8 cellular contexts compared by ENCODE assay signal in the genomic region with DNA sequence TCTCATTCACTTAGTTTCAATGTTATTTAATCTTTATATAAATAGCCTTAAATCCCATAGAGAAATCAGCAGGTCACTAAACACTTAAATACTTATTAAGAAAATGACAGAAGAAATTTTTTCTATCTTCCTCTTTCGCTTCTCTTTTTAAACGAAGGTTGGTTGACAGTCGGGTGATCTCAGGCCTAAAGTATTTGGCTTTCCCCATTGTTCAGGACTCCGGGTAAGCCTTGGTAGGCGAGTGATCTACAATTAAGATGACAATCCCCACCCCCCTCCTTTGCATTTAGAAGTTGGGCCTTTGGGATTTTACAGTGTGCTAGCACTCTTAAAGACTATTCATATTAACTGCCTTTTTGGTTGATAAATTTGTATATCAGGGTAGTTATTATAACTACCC. TPM values are rescaled to one million over a fixed set of nuclear protein-coding genes. Genes with fewer than 3 reads are reported as not detected.
A peak's percentile ranks its signal among the peaks of the same experiment; 100 is the strongest.
DNase-seq lines count a peak whose midpoint lies in the region; ATAC-seq and TF ChIP-seq lines count a peak whose summit lies in the region.

No MANE protein-coding gene starts in this region.

- 55 to 57% methylated on average over 5 of the region's 5 CpGs for WGBS in lower leg skin, 2 donors

- ATAC-seq in HG02938 (IDR thresholded peaks at IDR 0.05; ENCODE audit: unreplicated experiment) (peak; percentile 79), GM18519 (IDR thresholded peaks at IDR 0.05; ENCODE audit: low FRiP score, unreplicated experiment) (no peak)

- intact Hi-C loops in lower leg skin (cut with DNase I; ENCODE audit: low total_unique reads) = no loop called here

- DNase-seq in GM12865 (ENCODE audit: low read depth) (peak; percentile 45), SJCRH30 (peak; percentile 63 to 71), iPS-NIHi7 (ENCODE audit: extremely low spot score) (peak; percentile 76), ecto neural progenitor cell (ENCODE audit: low spot score) (no peak), inferior parietal cortex (ENCODE audit: extremely low spot score) (no peak), lower leg skin (ENCODE audit: low spot score in 2 of 2) (no peak)

- H3K27ac ChIP-seq in SJCRH30 = peak overlapping the region; percentile 77

- no peaks in the 10 kb centered on the region for H3K9me3 ChIP-seq in SJCRH30 (replicated peaks)

- no peak for TF ChIP-seq POLR2A in lower leg skin (IDR thresholded peaks at IDR 0.05)

- TF ChIP-seq CTCF in GM12865 (IDR thresholded peaks at IDR 0.05; ENCODE audit: insufficient read depth, low read depth, low read length, missing control alignments) (no peak), lower leg skin (IDR thresholded peaks at IDR 0.05) (no peak)

- peaks cover 35% of the 10 kb centered on the region for H3K4me1 ChIP-seq in SJCRH30

- no peaks in the 10 kb centered on the region for H3K36me3 ChIP-seq in SJCRH30

- H3K4me3 ChIP-seq in GM12865 (ENCODE audit: low read depth, low read length) = no peak overlapping the region
- no peak overlapping the region for H3K4me3 ChIP-seq in SJCRH30
- H3K4me3 ChIP-seq in lower leg skin (ENCODE audit: low read depth, poor library complexity, severe bottlenecking) = no peak overlapping the region

- H3K27me3 ChIP-seq in SJCRH30 = no peaks in the 10 kb centered on the region

RNA-seq across cellular contexts. Expression of gene UTRN, which starts 19.7 kb away (rescaled TPM):
- 67.8 and 74.7 TPM in 2 replicates for total RNA-seq in SJCRH30 (2014; rRNA removed; shearing (Covaris generic))
- 100 to 1,000 TPM in 3 of 4 donors, 10 to 100 TPM in 1; 88.7 to 149 (median 132) TPM for total RNA-seq in lower leg skin

Comparison
In these comparisons a context has a peak if more than half of its experiments do, and no peak if none do; other contexts are left out.
1. DNase-seq: peak in GM12865 (single experiment), SJCRH30 (2 of 2) and iPS-NIHi7 (single experiment); none in ecto neural progenitor cell (single experiment), inferior parietal cortex (single experiment) and lower leg skin (0 of 2).